25 cellular contexts compared by ENCODE assay signal in genomic region chr1:29233693-29234092, GRCh38. TPM values are rescaled to one million over a fixed set of nuclear protein-coding genes. Genes with fewer than 3 reads are reported as not detected.
"Had no signal": no experiment of that assay in that cellular context is flagged by ENCODE, and none has a peak within 500 bp of the region (broad histone marks: within the 10 kb centered on the region; RNA-seq: fewer than 3 reads in every experiment).

No MANE protein-coding gene starts in this region.

- ATAC-seq: effector memory CD8-positive, alpha-beta T cell; left colon; lower lobe of right lung; naive thymus-derived CD8-positive, alpha-beta T cell; psoas muscle; right cardiac atrium; stimulated activated naive CD8-positive, alpha-beta T cell treated with anti-CD3 and anti-CD28 coated beads, Interleukin-15, amount 100 ng/mL, for 72 hours had no signal

- H3K36me3 ChIP-seq: esophagus squamous epithelium, left ventricle myocardium inferior, lower lobe of right lung, ovary, suprapubic skin, transverse colon, vagina had no signal

- H3K27ac Mint-ChIP-seq: effector memory CD8-positive, alpha-beta T cell; stimulated activated naive CD8-positive, alpha-beta T cell treated with anti-CD3 and anti-CD28 coated beads, Interleukin-15, amount 100 ng/mL, for 72 hours had no signal

- H3K4me3 ChIP-seq: coronary artery, esophagus squamous epithelium, left ventricle myocardium inferior, lower lobe of right lung, ovary, psoas muscle, suprapubic skin, transverse colon, vagina had no signal

- H3K9me3 Mint-ChIP-seq: effector memory CD8-positive, alpha-beta T cell; naive thymus-derived CD8-positive, alpha-beta T cell; stimulated activated naive CD8-positive, alpha-beta T cell treated with anti-CD3 and anti-CD28 coated beads, Interleukin-15, amount 100 ng/mL, for 72 hours had no signal

- H3K9me3 ChIP-seq: esophagus squamous epithelium, left ventricle myocardium inferior, lower lobe of right lung, ovary, psoas muscle, suprapubic skin, transverse colon, vagina had no signal

- H3K27me3 ChIP-seq: ovary, vagina had no signal

- H3K4me3 Mint-ChIP-seq: stimulated activated naive CD8-positive, alpha-beta T cell treated with anti-CD3 and anti-CD28 coated beads, Interleukin-15, amount 100 ng/mL, for 72 hours had no signal

- DNase-seq: effector memory CD8-positive, alpha-beta T cell; erythroblast; esophagus squamous epithelium; foreskin melanocyte; hypothalamus; immature natural killer cell; islet precursor cell; kidney glomerular epithelial cell; left colon; left ventricle myocardium inferior; lower lobe of right lung; naive thymus-derived CD8-positive, alpha-beta T cell; nucleus accumbens; ovary; psoas muscle; right cardiac atrium; small intestine; stimulated activated CD4-positive, alpha-beta T cell treated with anti-CD3 and anti-CD28 coated beads, Interleukin-15, amount 100 ng/mL, for 24 hours; stimulated activated CD4-positive, alpha-beta T cell treated with anti-CD3 and anti-CD28 coated beads, Interleukin-2, amount 100 ng/mL, for 48 hours; stimulated activated naive CD4-positive, alpha-beta T cell; stimulated activated naive CD8-positive, alpha-beta T cell treated with anti-CD3 and anti-CD28 coated beads, Interleukin-15, amount 100 ng/mL, for 72 hours; transverse colon had no signal

RNA-seq across cellular contexts. Expression of gene PTPRU, which starts 2.6 kb away (rescaled TPM):
- total RNA-seq: naive thymus-derived CD8-positive, alpha-beta T cell had no signal
